Comparison of ENCODE assay signal across 2 cellular contexts in the genomic region with DNA sequence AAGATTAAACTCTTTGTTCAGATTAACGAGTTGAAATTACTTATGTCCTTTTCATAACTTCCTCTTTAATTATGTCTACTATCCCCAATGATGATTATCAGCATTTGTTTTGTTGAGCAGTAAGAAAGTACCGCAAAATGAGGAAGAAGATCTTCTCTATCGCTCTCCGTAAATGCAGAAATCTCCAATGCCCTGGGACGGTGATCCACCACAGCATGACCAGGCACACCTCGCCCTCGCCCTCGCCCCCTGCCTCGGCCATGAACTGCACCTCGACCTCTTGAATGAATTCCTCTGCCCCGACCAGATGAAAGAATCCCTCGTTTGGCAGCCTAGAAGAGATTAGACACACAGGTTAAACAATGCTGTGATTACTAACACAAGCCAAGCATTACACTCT.
TF ChIP-seq lines count a peak whose summit lies in the region.

No MANE protein-coding gene starts in this region.

TF ChIP-seq in GM23338, 12 proteins besides CTCF, POLR2A, EP300 and RAD21 (continues in another document):
- no peak for TF ChIP-seq REST (IDR thresholded peaks at IDR 0.05; ENCODE audit: unreplicated experiment)
- TF ChIP-seq JUNB (IDR thresholded peaks at IDR 0.05; ENCODE audit: unreplicated experiment): no peak
- TF ChIP-seq ZNF331 (CRISPR knock-in tag; IDR thresholded peaks at IDR 0.05; ENCODE audit: low read depth): no peak
- TF ChIP-seq POLR2AphosphoS5 (IDR thresholded peaks at IDR 0.05; ENCODE audit: low read depth): no peak
- no peak for TF ChIP-seq EZH2phosphoT487 (IDR thresholded peaks at IDR 0.05; ENCODE audit: unreplicated experiment)
- TF ChIP-seq STAT1 (IDR thresholded peaks at IDR 0.05; ENCODE audit: unreplicated experiment): no peak
- TF ChIP-seq EZH2 (IDR thresholded peaks at IDR 0.05; ENCODE audit: low read depth, unreplicated experiment): no peak
- no peak for TF ChIP-seq CREB1 (CRISPR knock-in tag; IDR thresholded peaks at IDR 0.05; ENCODE audit: low read depth)
- TF ChIP-seq, protein P1, sequence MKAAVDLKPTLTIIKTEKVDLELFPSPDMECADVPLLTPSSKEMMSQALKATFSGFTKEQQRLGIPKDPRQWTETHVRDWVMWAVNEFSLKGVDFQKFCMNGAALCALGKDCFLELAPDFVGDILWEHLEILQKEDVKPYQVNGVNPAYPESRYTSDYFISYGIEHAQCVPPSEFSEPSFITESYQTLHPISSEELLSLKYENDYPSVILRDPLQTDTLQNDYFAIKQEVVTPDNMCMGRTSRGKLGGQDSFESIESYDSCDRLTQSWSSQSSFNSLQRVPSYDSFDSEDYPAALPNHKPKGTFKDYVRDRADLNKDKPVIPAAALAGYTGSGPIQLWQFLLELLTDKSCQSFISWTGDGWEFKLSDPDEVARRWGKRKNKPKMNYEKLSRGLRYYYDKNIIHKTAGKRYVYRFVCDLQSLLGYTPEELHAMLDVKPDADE (IDR thresholded peaks at IDR 0.05): no peak
- TF ChIP-seq, protein P2, sequence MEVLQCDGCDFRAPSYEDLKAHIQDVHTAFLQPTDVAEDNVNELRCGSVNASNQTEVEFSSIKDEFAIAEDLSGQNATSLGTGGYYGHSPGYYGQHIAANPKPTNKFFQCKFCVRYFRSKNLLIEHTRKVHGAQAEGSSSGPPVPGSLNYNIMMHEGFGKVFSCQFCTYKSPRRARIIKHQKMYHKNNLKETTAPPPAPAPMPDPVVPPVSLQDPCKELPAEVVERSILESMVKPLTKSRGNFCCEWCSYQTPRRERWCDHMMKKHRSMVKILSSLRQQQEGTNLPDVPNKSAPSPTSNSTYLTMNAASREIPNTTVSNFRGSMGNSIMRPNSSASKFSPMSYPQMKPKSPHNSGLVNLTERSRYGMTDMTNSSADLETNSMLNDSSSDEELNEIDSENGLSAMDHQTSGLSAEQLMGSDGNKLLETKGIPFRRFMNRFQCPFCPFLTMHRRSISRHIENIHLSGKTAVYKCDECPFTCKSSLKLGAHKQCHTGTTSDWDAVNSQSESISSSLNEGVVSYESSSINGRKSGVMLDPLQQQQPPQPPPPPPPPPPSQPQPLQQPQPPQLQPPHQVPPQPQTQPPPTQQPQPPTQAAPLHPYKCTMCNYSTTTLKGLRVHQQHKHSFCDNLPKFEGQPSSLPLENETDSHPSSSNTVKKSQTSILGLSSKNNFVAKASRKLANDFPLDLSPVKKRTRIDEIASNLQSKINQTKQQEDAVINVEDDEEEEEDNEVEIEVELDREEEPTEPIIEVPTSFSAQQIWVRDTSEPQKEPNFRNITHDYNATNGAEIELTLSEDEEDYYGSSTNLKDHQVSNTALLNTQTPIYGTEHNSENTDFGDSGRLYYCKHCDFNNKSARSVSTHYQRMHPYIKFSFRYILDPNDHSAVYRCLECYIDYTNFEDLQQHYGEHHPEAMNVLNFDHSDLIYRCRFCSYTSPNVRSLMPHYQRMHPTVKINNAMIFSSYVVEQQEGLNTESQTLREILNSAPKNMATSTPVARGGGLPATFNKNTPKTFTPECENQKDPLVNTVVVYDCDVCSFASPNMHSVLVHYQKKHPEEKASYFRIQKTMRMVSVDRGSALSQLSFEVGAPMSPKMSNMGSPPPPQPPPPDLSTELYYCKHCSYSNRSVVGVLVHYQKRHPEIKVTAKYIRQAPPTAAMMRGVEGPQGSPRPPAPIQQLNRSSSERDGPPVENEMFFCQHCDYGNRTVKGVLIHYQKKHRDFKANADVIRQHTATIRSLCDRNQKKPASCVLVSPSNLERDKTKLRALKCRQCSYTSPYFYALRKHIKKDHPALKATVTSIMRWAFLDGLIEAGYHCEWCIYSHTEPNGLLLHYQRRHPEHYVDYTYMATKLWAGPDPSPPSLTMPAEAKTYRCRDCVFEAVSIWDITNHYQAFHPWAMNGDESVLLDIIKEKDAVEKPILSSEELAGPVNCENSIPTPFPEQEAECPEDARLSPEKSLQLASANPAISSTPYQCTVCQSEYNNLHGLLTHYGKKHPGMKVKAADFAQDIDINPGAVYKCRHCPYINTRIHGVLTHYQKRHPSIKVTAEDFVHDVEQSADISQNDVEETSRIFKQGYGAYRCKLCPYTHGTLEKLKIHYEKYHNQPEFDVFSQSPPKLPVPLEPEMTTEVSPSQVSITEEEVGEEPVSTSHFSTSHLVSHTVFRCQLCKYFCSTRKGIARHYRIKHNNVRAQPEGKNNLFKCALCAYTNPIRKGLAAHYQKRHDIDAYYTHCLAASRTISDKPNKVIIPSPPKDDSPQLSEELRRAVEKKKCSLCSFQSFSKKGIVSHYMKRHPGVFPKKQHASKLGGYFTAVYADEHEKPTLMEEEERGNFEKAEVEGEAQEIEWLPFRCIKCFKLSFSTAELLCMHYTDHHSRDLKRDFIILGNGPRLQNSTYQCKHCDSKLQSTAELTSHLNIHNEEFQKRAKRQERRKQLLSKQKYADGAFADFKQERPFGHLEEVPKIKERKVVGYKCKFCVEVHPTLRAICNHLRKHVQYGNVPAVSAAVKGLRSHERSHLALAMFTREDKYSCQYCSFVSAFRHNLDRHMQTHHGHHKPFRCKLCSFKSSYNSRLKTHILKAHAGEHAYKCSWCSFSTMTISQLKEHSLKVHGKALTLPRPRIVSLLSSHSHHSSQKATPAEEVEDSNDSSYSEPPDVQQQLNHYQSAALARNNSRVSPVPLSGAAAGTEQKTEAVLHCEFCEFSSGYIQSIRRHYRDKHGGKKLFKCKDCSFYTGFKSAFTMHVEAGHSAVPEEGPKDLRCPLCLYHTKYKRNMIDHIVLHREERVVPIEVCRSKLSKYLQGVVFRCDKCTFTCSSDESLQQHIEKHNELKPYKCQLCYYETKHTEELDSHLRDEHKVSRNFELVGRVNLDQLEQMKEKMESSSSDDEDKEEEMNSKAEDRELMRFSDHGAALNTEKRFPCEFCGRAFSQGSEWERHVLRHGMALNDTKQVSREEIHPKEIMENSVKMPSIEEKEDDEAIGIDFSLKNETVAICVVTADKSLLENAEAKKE (CRISPR knock-in tag; IDR thresholded peaks at IDR 0.05): no peak

TF ChIP-seq in WTC11, 78 proteins besides CTCF, POLR2A, EP300 and RAD21 (continued from another document):
- TF ChIP-seq, protein P3, sequence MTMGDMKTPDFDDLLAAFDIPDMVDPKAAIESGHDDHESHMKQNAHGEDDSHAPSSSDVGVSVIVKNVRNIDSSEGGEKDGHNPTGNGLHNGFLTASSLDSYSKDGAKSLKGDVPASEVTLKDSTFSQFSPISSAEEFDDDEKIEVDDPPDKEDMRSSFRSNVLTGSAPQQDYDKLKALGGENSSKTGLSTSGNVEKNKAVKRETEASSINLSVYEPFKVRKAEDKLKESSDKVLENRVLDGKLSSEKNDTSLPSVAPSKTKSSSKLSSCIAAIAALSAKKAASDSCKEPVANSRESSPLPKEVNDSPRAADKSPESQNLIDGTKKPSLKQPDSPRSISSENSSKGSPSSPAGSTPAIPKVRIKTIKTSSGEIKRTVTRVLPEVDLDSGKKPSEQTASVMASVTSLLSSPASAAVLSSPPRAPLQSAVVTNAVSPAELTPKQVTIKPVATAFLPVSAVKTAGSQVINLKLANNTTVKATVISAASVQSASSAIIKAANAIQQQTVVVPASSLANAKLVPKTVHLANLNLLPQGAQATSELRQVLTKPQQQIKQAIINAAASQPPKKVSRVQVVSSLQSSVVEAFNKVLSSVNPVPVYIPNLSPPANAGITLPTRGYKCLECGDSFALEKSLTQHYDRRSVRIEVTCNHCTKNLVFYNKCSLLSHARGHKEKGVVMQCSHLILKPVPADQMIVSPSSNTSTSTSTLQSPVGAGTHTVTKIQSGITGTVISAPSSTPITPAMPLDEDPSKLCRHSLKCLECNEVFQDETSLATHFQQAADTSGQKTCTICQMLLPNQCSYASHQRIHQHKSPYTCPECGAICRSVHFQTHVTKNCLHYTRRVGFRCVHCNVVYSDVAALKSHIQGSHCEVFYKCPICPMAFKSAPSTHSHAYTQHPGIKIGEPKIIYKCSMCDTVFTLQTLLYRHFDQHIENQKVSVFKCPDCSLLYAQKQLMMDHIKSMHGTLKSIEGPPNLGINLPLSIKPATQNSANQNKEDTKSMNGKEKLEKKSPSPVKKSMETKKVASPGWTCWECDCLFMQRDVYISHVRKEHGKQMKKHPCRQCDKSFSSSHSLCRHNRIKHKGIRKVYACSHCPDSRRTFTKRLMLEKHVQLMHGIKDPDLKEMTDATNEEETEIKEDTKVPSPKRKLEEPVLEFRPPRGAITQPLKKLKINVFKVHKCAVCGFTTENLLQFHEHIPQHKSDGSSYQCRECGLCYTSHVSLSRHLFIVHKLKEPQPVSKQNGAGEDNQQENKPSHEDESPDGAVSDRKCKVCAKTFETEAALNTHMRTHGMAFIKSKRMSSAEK (CRISPR knock-in tag; IDR thresholded peaks at IDR 0.05; ENCODE audit: borderline replicate concordance): no peak
- TF ChIP-seq, protein P4, sequence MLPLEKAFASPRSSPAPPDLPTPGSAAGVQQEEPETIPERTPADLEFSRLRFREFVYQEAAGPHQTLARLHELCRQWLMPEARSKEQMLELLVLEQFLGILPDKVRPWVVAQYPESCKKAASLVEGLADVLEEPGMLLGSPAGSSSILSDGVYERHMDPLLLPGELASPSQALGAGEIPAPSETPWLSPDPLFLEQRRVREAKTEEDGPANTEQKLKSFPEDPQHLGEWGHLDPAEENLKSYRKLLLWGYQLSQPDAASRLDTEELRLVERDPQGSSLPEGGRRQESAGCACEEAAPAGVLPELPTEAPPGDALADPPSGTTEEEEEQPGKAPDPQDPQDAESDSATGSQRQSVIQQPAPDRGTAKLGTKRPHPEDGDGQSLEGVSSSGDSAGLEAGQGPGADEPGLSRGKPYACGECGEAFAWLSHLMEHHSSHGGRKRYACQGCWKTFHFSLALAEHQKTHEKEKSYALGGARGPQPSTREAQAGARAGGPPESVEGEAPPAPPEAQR (CRISPR knock-in tag; IDR thresholded peaks at IDR 0.05): no peak
- TF ChIP-seq OVOL2 (CRISPR knock-in tag; IDR thresholded peaks at IDR 0.05; ENCODE audit: borderline replicate concordance) (no peak), EMX1 (CRISPR knock-in tag; IDR thresholded peaks at IDR 0.05) (no peak), RELA (CRISPR knock-in tag; IDR thresholded peaks at IDR 0.05; ENCODE audit: borderline replicate concordance) (no peak), ZNF396 (CRISPR knock-in tag; IDR thresholded peaks at IDR 0.05; ENCODE audit: borderline replicate concordance) (no peak)
- TF ChIP-seq, protein P5, sequence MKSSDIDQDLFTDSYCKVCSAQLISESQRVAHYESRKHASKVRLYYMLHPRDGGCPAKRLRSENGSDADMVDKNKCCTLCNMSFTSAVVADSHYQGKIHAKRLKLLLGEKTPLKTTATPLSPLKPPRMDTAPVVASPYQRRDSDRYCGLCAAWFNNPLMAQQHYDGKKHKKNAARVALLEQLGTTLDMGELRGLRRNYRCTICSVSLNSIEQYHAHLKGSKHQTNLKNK (CRISPR knock-in tag; IDR thresholded peaks at IDR 0.05): no peak
